3 cellular contexts compared by ENCODE assay signal in the genomic region with DNA sequence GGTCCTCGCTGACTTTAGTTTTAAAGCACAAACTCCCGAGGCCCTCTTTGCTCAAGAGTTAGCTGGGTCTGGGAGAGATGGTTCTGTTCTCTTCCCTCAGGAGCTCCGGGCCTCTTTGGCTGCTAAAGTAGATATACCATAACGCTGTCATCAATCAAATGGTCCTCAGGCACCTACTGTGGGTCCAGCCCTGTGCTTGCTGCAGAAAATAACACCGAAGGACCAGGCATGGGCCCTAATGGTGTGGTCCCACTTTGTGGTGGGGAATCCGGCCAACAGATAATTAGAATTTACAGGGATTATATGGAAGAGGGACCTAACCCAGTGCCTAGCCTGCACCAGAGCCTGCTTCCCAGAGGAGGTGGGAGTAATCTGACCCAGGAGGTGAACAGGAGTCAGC.
"Had no signal": no experiment of that assay in that cellular context is flagged by ENCODE, and none has a peak within 500 bp of the region (broad histone marks: within the 10 kb centered on the region; RNA-seq: fewer than 3 reads in every experiment).

No MANE protein-coding gene starts in this region.

- DNase-seq: GDM1, GF-D8 had no signal

- H3K4me3 ChIP-seq: GM12878 had no signal
